ENCODE assay signal across 8 cellular contexts in genomic region chr9:85940832-85941616, GRCh38. TPM values are rescaled to one million over a fixed set of nuclear protein-coding genes. Genes with fewer than 3 reads are reported as not detected.
DNase-seq lines count a peak whose midpoint lies in the region; ATAC-seq, FAIRE-seq and TF ChIP-seq lines count a peak whose summit lies in the region.

NAA35 (plus strand) TSS chr9:85941146; CDS start chr9:85942160, 1,014 bp downstream.

- peaks cover 49% of the 10 kb centered on the region for H3K79me2 ChIP-seq in OCI-LY3 (ENCODE audit: low read length)

- H3K4me1 Mint-ChIP-seq in Calu3 (ENCODE audit: low read depth, unreplicated experiment) (no peaks in the 10 kb centered on the region), mesothelial cell of epicardium (peaks cover 11% of the 10 kb centered on the region)

- H3K27ac ChIP-seq in OCI-LY3 (ENCODE audit: low read length): peak within 1 kb of the TSS; percentile 62

- no peaks in the 10 kb centered on the region for H3K27me3 Mint-ChIP-seq in Calu3 (ENCODE audit: unreplicated experiment)
- H3K27me3 Mint-ChIP-seq in mesothelial cell of epicardium (ENCODE audit: low read depth): no peaks in the 10 kb centered on the region

- no TSS peak for BruUV-seq in Calu3 (replicated peaks; lab: Mats Ljungman, UMichigan)

- no peak for TF ChIP-seq CTCF in Calu3 (IDR thresholded peaks at IDR 0.05; ENCODE audit: unreplicated experiment)
- TF ChIP-seq CTCF in OCI-LY3 (IDR thresholded peaks at IDR 0.05; ENCODE audit: low read depth, low read length): no peak
- no peak for TF ChIP-seq CTCF in mesothelial cell of epicardium (IDR thresholded peaks at IDR 0.05; ENCODE audit: unreplicated experiment)

- peak within 1 kb of the TSS; percentile 96 for H3K27ac Mint-ChIP-seq in Calu3 (ENCODE audit: unreplicated experiment)
- peak within 1 kb of the TSS; percentile 99 for H3K27ac Mint-ChIP-seq in mesothelial cell of epicardium

- H3K4me2 ChIP-seq in OCI-LY3 (ENCODE audit: low read length): peak within 1 kb of the TSS; percentile 86

- intact Hi-C loops in Calu3 (cut with micrococcal nuclease; ENCODE audit: unreplicated experiment): no loop called here

- peak; percentile 93 for ATAC-seq in GM21515 (IDR thresholded peaks at IDR 0.05; ENCODE audit: unreplicated experiment)

- H2AFZ ChIP-seq in OCI-LY3 (ENCODE audit: low read depth, low read length): peak within 1 kb of the TSS; percentile 84; the same call in 1 of the 2 replicates

- peak; percentile 97 for DNase-seq in Calu3
- DNase-seq in HuH-7 (ENCODE audit: low spot score): peak; percentile 94
- peak; percentile 99 for DNase-seq in activated CD8-positive, alpha-beta memory T cell treated with anti-CD3 and anti-CD28 coated beads, Interleukin-2, amount 50 U/mL, for 48 hours
- DNase-seq in mesothelial cell of epicardium (ENCODE audit: low spot score in 2 of 2, unreplicated experiment in 2 of 2): peak; percentile 99
- peak; percentile 97 to 98 for DNase-seq in stimulated activated CD8-positive, alpha-beta memory T cell treated with anti-CD3 and anti-CD28 coated beads, Interleukin-15, amount 100 ng/mL, for 48 hours (ENCODE audit: low read depth in 2 of 2)

- H3K4me1 ChIP-seq in OCI-LY3 (ENCODE audit: low read length): peaks cover 15% of the 10 kb centered on the region

- FAIRE-seq in endometrium (lab: Jason Lieb, UNC): peak; percentile 96

- H3K9ac ChIP-seq in OCI-LY3 (ENCODE audit: low read length): peak within 1 kb of the TSS; percentile 93

- H3K36me3 Mint-ChIP-seq in Calu3 (ENCODE audit: insufficient read depth, unreplicated experiment) (peaks cover 24% of the 10 kb centered on the region), mesothelial cell of epicardium (peaks cover 8% of the 10 kb centered on the region)

- peak within 1 kb of the TSS; percentile 95 for H3K4me3 ChIP-seq in OCI-LY3 (ENCODE audit: low read length)

- 0 out of 2 replicates have a peak, but pooled peaks cover 2% of the 10 kb centered on the region for H4K20me1 ChIP-seq in OCI-LY3 (ENCODE audit: insufficient read depth, low read length)

- CTCF ChIA-PET in Calu3 (lab: Charles Lee): no interaction called here

- H3K4me3 Mint-ChIP-seq in Calu3 (ENCODE audit: low read depth, unreplicated experiment) (no peak within 1 kb of the TSS), mesothelial cell of epicardium (peak within 1 kb of the TSS; percentile 14)

- peaks cover 24% of the 10 kb centered on the region for H3K36me3 ChIP-seq in OCI-LY3 (replicated peaks; ENCODE audit: low read depth, low read length)

- H3K27me3 ChIP-seq in OCI-LY3 (ENCODE audit: low read depth, low read length): no peaks in the 10 kb centered on the region

- H3K9me3 Mint-ChIP-seq in Calu3 (ENCODE audit: low read depth, unreplicated experiment) (no peaks in the 10 kb centered on the region), mesothelial cell of epicardium (peaks cover 3% of the 10 kb centered on the region)

- H3K9me3 ChIP-seq in OCI-LY3 (ENCODE audit: insufficient read depth, low read length): no peaks in the 10 kb centered on the region

RNA-seq across cellular contexts. Expression of gene NAA35, which starts in this region (rescaled TPM):
- total RNA-seq in Calu3 (2022) (17.9 and 22.2 TPM in 2 replicates), mesothelial cell of epicardium (35.0 to 38.4 TPM (median 36.5 TPM) in 3 replicates)

Comparison
In these comparisons a context has a peak if more than half of its experiments do, and no peak if none do; other contexts are left out.
1. Peak in every context shown above with its lines: DNase-seq, ATAC-seq, H3K4me3 ChIP-seq and H3K27ac ChIP-seq.